15 cellular contexts compared by ENCODE assay signal in the genomic region with DNA sequence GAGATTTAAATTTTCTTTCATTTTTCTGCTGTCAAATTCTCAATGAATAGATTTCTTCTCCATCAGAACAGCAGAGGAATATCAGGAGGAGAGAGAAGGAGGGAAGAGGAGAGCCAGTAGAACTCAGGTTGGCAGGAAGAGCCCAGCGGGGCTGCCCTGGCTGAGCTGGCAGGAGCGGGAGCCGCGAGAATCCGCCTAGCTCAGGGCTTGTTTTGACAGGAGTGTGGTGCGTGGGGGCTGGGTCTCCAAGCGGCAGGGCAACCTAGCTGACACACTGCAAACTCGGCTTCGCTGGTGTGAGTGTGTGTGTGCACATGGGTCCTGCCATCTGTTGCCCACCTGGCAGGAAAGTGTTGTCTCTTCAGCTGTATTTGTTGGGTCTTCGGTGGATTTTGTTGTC. TPM values are rescaled to one million over a fixed set of nuclear protein-coding genes. Genes with fewer than 3 reads are reported as not detected.
DNase-seq lines count a peak whose midpoint lies in the region; ATAC-seq and TF ChIP-seq lines count a peak whose summit lies in the region.
"Had no signal": no experiment of that assay in that cellular context is flagged by ENCODE, and none has a peak within 500 bp of the region (broad histone marks: within the 10 kb centered on the region; RNA-seq: fewer than 3 reads in every experiment).

No MANE protein-coding gene starts in this region.

- DNase-seq in heart left ventricle (no peak), right atrium auricular region (ENCODE audit: low spot score) (no peak), RPMI8226 (peak; percentile 90), right cardiac atrium (no peak), upper lobe of right lung (no peak), 8988T (no peak), HK-2 (ENCODE audit: unreplicated experiment) (no peak)
- DNase-seq: activated effector memory CD4-positive, alpha-beta T cell treated with Interleukin-2 at 50 U/mL for 16 hours; DMS79; NCI-H1417; occipital lobe; T-helper 17 cell had no signal

- H3K4me3 ChIP-seq in heart left ventricle (no peak overlapping the region), right atrium auricular region (no peak overlapping the region), right cardiac atrium (ENCODE audit: low read length) (no peak overlapping the region), upper lobe of right lung (no peak overlapping the region)
- H3K4me3 ChIP-seq: GM12878, hepatocyte had no signal

- peak in 3 of 4 donors; percentile 43 to 55 (median 52) for ATAC-seq in heart left ventricle
- ATAC-seq in right cardiac atrium = peak; percentile 48 to 63
- ATAC-seq in upper lobe of right lung = peak; percentile 39
- ATAC-seq in GM18907 (IDR thresholded peaks at IDR 0.05; ENCODE audit: unreplicated experiment) = no peak
- ATAC-seq: GM12878, T-helper 17 cell had no signal

- no peaks in the 10 kb centered on the region for H3K36me3 ChIP-seq in heart left ventricle
- H3K36me3 ChIP-seq in right atrium auricular region = no peaks in the 10 kb centered on the region
- H3K36me3 ChIP-seq in upper lobe of right lung = no peaks in the 10 kb centered on the region

- no peak for TF ChIP-seq POLR2A in heart left ventricle (IDR thresholded peaks at IDR 0.05)

- 46 to 62% (median 59%) methylated on average over 10 of the region's 10 CpGs for whole genome bisulfite sequencing in heart left ventricle, 4 donors
- 41% methylated on average over 10 of the region's 10 CpGs for WGBS in right cardiac atrium

- TF ChIP-seq CTCF in heart left ventricle (IDR thresholded peaks at IDR 0.05) (no peak), right atrium auricular region (IDR thresholded peaks at IDR 0.05) (no peak), upper lobe of right lung (IDR thresholded peaks at IDR 0.05) (no peak)

- intact Hi-C loops in heart left ventricle (cut with DNase I) (no loop called here), right cardiac atrium (cut with DNase I) (no loop called here), upper lobe of right lung (cut with DNase I) (no loop called here)

- no peaks in the 10 kb centered on the region for H3K9me3 ChIP-seq in heart left ventricle
- no peaks in the 10 kb centered on the region for H3K9me3 ChIP-seq in right atrium auricular region
- no peaks in the 10 kb centered on the region for H3K9me3 ChIP-seq in right cardiac atrium (ENCODE audit: control insufficient read depth, low read length)
- H3K9me3 ChIP-seq in upper lobe of right lung = no peaks in the 10 kb centered on the region

- H3K27me3 ChIP-seq in heart left ventricle (peaks cover 0 to 21% (median 0%) of the 10 kb centered on the region in 9 donors), right atrium auricular region (no peaks in the 10 kb centered on the region), right cardiac atrium (ENCODE audit: control insufficient read depth, insufficient read depth) (no peaks in the 10 kb centered on the region), upper lobe of right lung (no peaks in the 10 kb centered on the region)
- H3K27me3 ChIP-seq: hepatocyte had no signal

- H3K27ac ChIP-seq in heart left ventricle (no peak overlapping the region), right atrium auricular region (no peak overlapping the region), right cardiac atrium (ENCODE audit: low read length) (no peak overlapping the region), upper lobe of right lung (no peak overlapping the region)
- H3K27ac ChIP-seq: hepatocyte had no signal

- H3K4me1 ChIP-seq in heart left ventricle (no peaks in the 10 kb centered on the region), right atrium auricular region (no peaks in the 10 kb centered on the region), right cardiac atrium (ENCODE audit: control insufficient read depth, insufficient read depth, low read length) (no peaks in the 10 kb centered on the region), upper lobe of right lung (no peaks in the 10 kb centered on the region)

RNA-seq across cellular contexts. Expression of gene BCAR1, which starts 27.9 kb away (rescaled TPM):
- total RNA-seq in heart left ventricle (100 to 1,000 TPM in 1 of 9 donors, 10 to 100 TPM in 8; 51.4 to 129 (median 72.0) TPM), right atrium auricular region (10 to 100 TPM; 58.0 to 88.2 TPM), right cardiac atrium (10 to 100 TPM; 58.1 to 68.8 (median 68.0) TPM), upper lobe of right lung (61.7 TPM)
- polyA plus RNA-seq in heart left ventricle (10 to 100 TPM; 54.2 to 89.2 TPM), right cardiac atrium (53.1 TPM)
